ENCODE assay signal across 21 cellular contexts in the genomic region with DNA sequence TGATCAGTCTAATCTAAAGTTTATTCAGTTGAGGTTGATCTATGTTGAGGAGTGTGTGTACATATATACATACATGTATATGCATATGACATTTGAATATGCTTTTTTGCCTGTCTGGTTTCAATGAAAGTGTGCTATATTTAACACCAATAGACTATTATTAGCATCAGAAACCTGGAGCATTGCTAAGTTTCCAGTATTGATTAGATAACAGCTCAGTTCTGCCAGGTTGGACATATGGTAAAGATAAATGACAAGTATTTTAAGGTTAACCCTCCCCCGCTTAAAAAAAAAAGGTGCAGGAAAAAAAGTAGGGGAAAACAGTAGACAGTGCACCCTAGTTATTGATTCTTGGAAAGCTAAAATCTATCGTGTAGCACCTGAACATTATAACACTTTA. TPM values are rescaled to one million over a fixed set of nuclear protein-coding genes. Genes with fewer than 3 reads are reported as not detected.
DNase-seq lines count a peak whose midpoint lies in the region; ATAC-seq and TF ChIP-seq lines count a peak whose summit lies in the region.
"Had no signal": no experiment of that assay in that cellular context is flagged by ENCODE, and none has a peak within 500 bp of the region (broad histone marks: within the 10 kb centered on the region; RNA-seq: fewer than 3 reads in every experiment).

No MANE protein-coding gene starts in this region.

- no peaks in the 10 kb centered on the region for H3K9me2 ChIP-seq in GM23338 (ENCODE audit: insufficient read depth)

- H3K9me3 ChIP-seq in mesenchymal stem cell (ENCODE audit: control insufficient read depth, low read length), result no peaks in the 10 kb centered on the region
- H3K9me3 ChIP-seq: lower lobe of right lung, right lobe of liver had no signal

- H3K9ac ChIP-seq in mesenchymal stem cell (ENCODE audit: low read length), result peak overlapping the region; percentile 34

- H3K4me2 ChIP-seq in GM23338 (no peak overlapping the region), mesenchymal stem cell (ENCODE audit: low read length, poor library complexity, severe bottlenecking) (no peak overlapping the region)

- ATAC-seq in GM23338, result no peak
- ATAC-seq in GM21529 (IDR thresholded peaks at IDR 0.05; ENCODE audit: unreplicated experiment), result no peak
- ATAC-seq: activated CD8-positive, alpha-beta memory T cell treated with anti-CD3 and anti-CD28 coated beads, Interleukin-2, amount 10 ng/mL, durations not matched to agents 7 days and 5 days; foreskin keratinocyte; GM12878 had no signal

- no peak overlapping the region for H3K14ac ChIP-seq in mesenchymal stem cell (ENCODE audit: low read length in 2 of 2)

- H3K23ac ChIP-seq in mesenchymal stem cell (ENCODE audit: low read length in 2 of 2), result no peak overlapping the region

- H3K4me1 ChIP-seq in ACC112 (ENCODE audit: control insufficient read depth, insufficient read depth, low read length, unreplicated experiment) (peaks cover 34% of the 10 kb centered on the region), GM23338 (ENCODE audit: insufficient read depth) (peaks cover 15% of the 10 kb centered on the region), mesenchymal stem cell (ENCODE audit: control insufficient read depth, insufficient read depth, low read depth, low read length) (peaks cover 9% of the 10 kb centered on the region)
- H3K4me1 ChIP-seq: foreskin keratinocyte had no signal

- DNase-seq in GM23338 (ENCODE audit: low spot score) (no peak), chondrocyte (ENCODE audit: low spot score) (no peak), mesenchymal stem cell (no peak), NCI-H1436 treated with DMSO at 0.1 percent for 48 hours (lab: John Stamatoyannopoulos, UW) (no peak), MV-4-11 (lab: John Stamatoyannopoulos, UW) (no peak), NCI-H1092 (lab: John Stamatoyannopoulos, UW) (no peak)
- DNase-seq: activated CD8-positive, alpha-beta memory T cell treated with anti-CD3 and anti-CD28 coated beads, Interleukin-2, amount 10 ng/mL, durations not matched to agents 7 days and 5 days; activated naive CD4-positive, alpha-beta T cell treated with Interleukin-2 at 50 U/mL for 16 hours; effector memory CD4-positive, alpha-beta T cell; foreskin keratinocyte; H7; lower lobe of right lung; NCI-H1694; NCI-H345; right lobe of liver; SHP77 treated with DMSO at 0.1 percent for 48 hours; stimulated activated CD4-positive, alpha-beta T cell treated with anti-CD3 and anti-CD28 coated beads, Interleukin-1b, Interleukin-23, amount 100 ng/mL, for 48 hours; T-helper 2 cell had no signal

- peak overlapping the region; percentile 7; the same call in 1 of the 2 replicates for H3K27ac Mint-ChIP-seq in GM23338
- H3K27ac Mint-ChIP-seq in chondrocyte (ENCODE audit: unreplicated experiment), result peak overlapping the region; percentile 85
- H3K27ac Mint-ChIP-seq: activated CD8-positive, alpha-beta memory T cell treated with anti-CD3 and anti-CD28 coated beads, Interleukin-2, amount 10 ng/mL, durations not matched to agents 7 days and 5 days had no signal

- H3K4me3 Mint-ChIP-seq in GM23338, result no peak overlapping the region
- no peak overlapping the region for H3K4me3 Mint-ChIP-seq in chondrocyte (ENCODE audit: unreplicated experiment)
- H3K4me3 Mint-ChIP-seq: activated CD8-positive, alpha-beta memory T cell treated with anti-CD3 and anti-CD28 coated beads, Interleukin-2, amount 10 ng/mL, durations not matched to agents 7 days and 5 days had no signal

- H3K4ac ChIP-seq in mesenchymal stem cell (ENCODE audit: low read depth in 1 of 2, low read length in 2 of 2), result no peak overlapping the region

- peaks cover 22% of the 10 kb centered on the region for H3K4me1 Mint-ChIP-seq in GM23338
- peaks cover 46% of the 10 kb centered on the region for H3K4me1 Mint-ChIP-seq in chondrocyte (ENCODE audit: low read depth)

- no peaks in the 10 kb centered on the region for H3F3A ChIP-seq in GM23338 (replicated peaks; ENCODE audit: low read depth)

- peaks cover 63% of the 10 kb centered on the region for H4K20me1 ChIP-seq in GM23338 (replicated peaks; ENCODE audit: insufficient read depth)

- H2BK120ac ChIP-seq in mesenchymal stem cell (ENCODE audit: low read depth, low read length), result no peak overlapping the region

- no peak overlapping the region for H2AFZ ChIP-seq in ACC112 (ENCODE audit: low read length, unreplicated experiment)
- no peak overlapping the region for H2AFZ ChIP-seq in GM23338
- H2AFZ ChIP-seq in mesenchymal stem cell (ENCODE audit: low read depth, low read length), result no peak overlapping the region

- H4K8ac ChIP-seq in mesenchymal stem cell (ENCODE audit: low read length), result no peak overlapping the region

- no peak overlapping the region for H2AK5ac ChIP-seq in mesenchymal stem cell (ENCODE audit: low read length, severe bottlenecking)

- H3K79me2 ChIP-seq in ACC112 (ENCODE audit: control insufficient read depth, insufficient read depth, low read length, unreplicated experiment) (peaks cover 69% of the 10 kb centered on the region), GM23338 (replicated peaks; ENCODE audit: insufficient read depth) (peaks cover 100% of the 10 kb centered on the region)

- no peak overlapping the region for H3K4me3 ChIP-seq in ACC112 (ENCODE audit: low read depth, low read length)
- no peak overlapping the region for H3K4me3 ChIP-seq in GM23338
- no peak overlapping the region for H3K4me3 ChIP-seq in mesenchymal stem cell (ENCODE audit: insufficient read depth in 1 of 2, low read depth in 1 of 2, low read length in 2 of 2)
- H3K4me3 ChIP-seq: GM12878, lower lobe of right lung, right lobe of liver had no signal

- H3K79me1 ChIP-seq in mesenchymal stem cell (replicated peaks; ENCODE audit: low read length, poor library complexity, severe bottlenecking), result no peaks in the 10 kb centered on the region

- 100% methylated on average over 1 of the region's 2 CpGs for WGBS in mesenchymal stem cell

- no peak for TF ChIP-seq CTCF in GM23338 (conservative IDR thresholded peaks at IDR 0.05; ENCODE audit: low read depth in 2 of 2)
- no peak for TF ChIP-seq CTCF in chondrocyte (IDR thresholded peaks at IDR 0.05)

- H2BK12ac ChIP-seq in mesenchymal stem cell (ENCODE audit: low read length in 2 of 2), result no peak overlapping the region

- H4K91ac ChIP-seq in mesenchymal stem cell (ENCODE audit: low read length), result no peak overlapping the region

- peak overlapping the region; percentile 71 for H3K27ac ChIP-seq in ACC112 (ENCODE audit: low read depth, low read length)
- H3K27ac ChIP-seq in GM23338 (ENCODE audit: low read depth), result peak overlapping the region; percentile 65; the same call in 1 of the 2 replicates
- H3K27ac ChIP-seq in mesenchymal stem cell (ENCODE audit: low read length, poor library complexity, severe bottlenecking), result no peak overlapping the region
- H3K27ac ChIP-seq: foreskin keratinocyte, lower lobe of right lung, right lobe of liver had no signal

- H3K18ac ChIP-seq in mesenchymal stem cell (ENCODE audit: low read depth in 1 of 2, low read length in 2 of 2), result no peak overlapping the region

- H3K36me3 ChIP-seq in ACC112 (ENCODE audit: insufficient read depth, low read length), result no peaks in the 10 kb centered on the region
- H3K36me3 ChIP-seq in GM23338 (ENCODE audit: insufficient read depth), result no peaks in the 10 kb centered on the region
- H3K36me3 ChIP-seq in mesenchymal stem cell (ENCODE audit: control insufficient read depth in 1 of 2, insufficient read depth in 2 of 2, low read depth in 1 of 2, low read length in 2 of 2), result no peaks in the 10 kb centered on the region
- H3K36me3 ChIP-seq: lower lobe of right lung, right lobe of liver had no signal

- H3K27me3 Mint-ChIP-seq in GM23338 (ENCODE audit: insufficient read depth, low read depth, poor library complexity), result no peaks in the 10 kb centered on the region
- H3K27me3 Mint-ChIP-seq in chondrocyte (ENCODE audit: low read depth), result no peaks in the 10 kb centered on the region
- H3K27me3 Mint-ChIP-seq: activated CD8-positive, alpha-beta memory T cell treated with anti-CD3 and anti-CD28 coated beads, Interleukin-2, amount 10 ng/mL, durations not matched to agents 7 days and 5 days had no signal

- H3K36me3 Mint-ChIP-seq in GM23338 (ENCODE audit: low read depth) (peaks cover 17% of the 10 kb centered on the region), chondrocyte (ENCODE audit: low read depth) (no peaks in the 10 kb centered on the region)

- no peak overlapping the region for H2BK5ac ChIP-seq in mesenchymal stem cell (ENCODE audit: low read depth, low read length, poor library complexity, severe bottlenecking)

- H3K27me3 ChIP-seq in ACC112 (ENCODE audit: insufficient read depth, low read length) (no peaks in the 10 kb centered on the region), GM23338 (ENCODE audit: insufficient read depth) (no peaks in the 10 kb centered on the region), mesenchymal stem cell (ENCODE audit: control insufficient read depth in 1 of 2, insufficient read depth in 1 of 2, low read length in 2 of 2) (no peaks in the 10 kb centered on the region)
- H3K27me3 ChIP-seq: foreskin keratinocyte, right lobe of liver had no signal

- no peaks in the 10 kb centered on the region for H3K9me3 Mint-ChIP-seq in GM23338
- no peaks in the 10 kb centered on the region for H3K9me3 Mint-ChIP-seq in chondrocyte (ENCODE audit: low read depth)

- no peak overlapping the region for H2BK15ac ChIP-seq in mesenchymal stem cell (ENCODE audit: low read depth, poor library complexity, severe bottlenecking)

TF ChIP-seq in GM23338, 12 proteins besides CTCF, POLR2A, EP300 and RAD21 (continues in another document):
- TF ChIP-seq STAT1 (IDR thresholded peaks at IDR 0.05; ENCODE audit: unreplicated experiment) (no peak), ZNF331 (CRISPR knock-in tag; IDR thresholded peaks at IDR 0.05; ENCODE audit: low read depth) (no peak), CREB1 (CRISPR knock-in tag; IDR thresholded peaks at IDR 0.05; ENCODE audit: low read depth) (no peak), JUNB (IDR thresholded peaks at IDR 0.05; ENCODE audit: unreplicated experiment) (no peak), ZNF114 (CRISPR knock-in tag; IDR thresholded peaks at IDR 0.05) (no peak)

RNA-seq across cellular contexts. Expression of a gene that starts 19.4 kb away (rescaled TPM):
- total RNA-seq in GM23338 (2014; rRNA removed; shearing (Covaris generic)), result 94.4 and 104 TPM in 2 replicates
- 27.2 and 40.3 TPM in 2 replicates for polyA plus RNA-seq in GM23338 (2016; fragmentation: Nextera tagmentation; extraction: Ambion mirVana)
- 48.3 to 62.3 TPM (median 54.2 TPM) in 3 replicates for total RNA-seq in chondrocyte
- 22.5 TPM for polyA plus RNA-seq in mesenchymal stem cell (2013, experiment 1 of 2)
- 24.2 TPM for polyA plus RNA-seq in mesenchymal stem cell (2013, experiment 2 of 2)
